In genomic region chr10:15167411-15168295, GRCh38 we compare ENCODE assay signal across 8 cellular contexts. TPM values are rescaled to one million over a fixed set of nuclear protein-coding genes. Genes with fewer than 3 reads are reported as not detected.
DNase-seq lines count a peak whose midpoint lies in the region; ATAC-seq and TF ChIP-seq lines count a peak whose summit lies in the region.

No MANE protein-coding gene starts in this region.

- peak; percentile 36 for ATAC-seq in GM21825 (IDR thresholded peaks at IDR 0.05; ENCODE audit: unreplicated experiment)
- peak; percentile 48 for ATAC-seq in WTC11

- TF ChIP-seq CTCF in GM12865 (IDR thresholded peaks at IDR 0.05; ENCODE audit: insufficient read depth, low read depth, low read length, missing control alignments) (peak; percentile 47), WTC11 (IDR thresholded peaks at IDR 0.05) (peak; percentile 30; the same call in 1 of the 2 replicates), choroid plexus epithelial cell (conservative IDR thresholded peaks at IDR 0.05; ENCODE audit: low read depth, low read length) (peak; percentile 62)

- H3K27me3 Mint-ChIP-seq in WTC11 (ENCODE audit: low read depth): peaks cover 9% of the 10 kb centered on the region

- CTCF ChIA-PET in WTC11 (lab: Charles Lee): interaction anchor here (0.5 to 2.1 kb wide), 12 partner anchors 13 to 209 kb away, joined by 3 to 8 read pairs (median 3); partner anchors contain the start of genes FAM171A1 and MEIG1

- no peaks in the 10 kb centered on the region for H3K9me3 Mint-ChIP-seq in WTC11

- POLR2A ChIA-PET in WTC11 (lab: Charles Lee): interaction anchor here (0.7 to 1.4 kb wide), 4 partner anchors 15 to 329 kb away, joined by 3 to 4 read pairs (median 4); partner anchors contain the start of genes CDNF, HSPA14, MSANTD7 and SUV39H2

- no peaks in the 10 kb centered on the region for H3K36me3 Mint-ChIP-seq in WTC11

- DNase-seq in GM12865 (ENCODE audit: low read depth) (peak; percentile 70), WTC11 (ENCODE audit: low spot score) (peak; percentile 72), choroid plexus epithelial cell (ENCODE audit: low read depth) (peak; percentile 62), kidney tubule cell (ENCODE audit: low spot score) (peak; percentile 59), middle frontal gyrus (ENCODE audit: extremely low spot score, low spot score) (no peak)
- DNase-seq in Jurkat, Clone E6-1 (ENCODE audit: low read depth, low spot score): no peak
- DNase-seq in stimulated activated CD4-positive, alpha-beta T cell treated with anti-CD3 and anti-CD28 coated beads, Interleukin-15, amount 100 ng/mL, for 24 hours: peak; percentile 52

- H3K4me3 Mint-ChIP-seq in WTC11: peak overlapping the region; percentile 78

- H3K27ac Mint-ChIP-seq in WTC11: peak overlapping the region; percentile 55; the same call in 1 of the 2 replicates

- peaks cover 38% of the 10 kb centered on the region for H3K4me1 Mint-ChIP-seq in WTC11

- peak overlapping the region; percentile 80 for H3K4me3 ChIP-seq in GM12865 (ENCODE audit: low read depth, low read length)
- peak overlapping the region; percentile 67 for H3K4me3 ChIP-seq in Jurkat, Clone E6-1 (ENCODE audit: low read length)
- peak overlapping the region; percentile 85 for H3K4me3 ChIP-seq in choroid plexus epithelial cell (ENCODE audit: low read depth, low read length)

TF ChIP-seq in WTC11, 78 proteins besides CTCF, POLR2A, EP300 and RAD21:
- TF ChIP-seq ESRRA (CRISPR knock-in tag; IDR thresholded peaks at IDR 0.05; ENCODE audit: borderline replicate concordance) (no peak), FOXP1 (CRISPR knock-in tag; IDR thresholded peaks at IDR 0.05; ENCODE audit: borderline replicate concordance) (peak; percentile 11; the same call in 1 of the 2 replicates), E2F1 (CRISPR knock-in tag; IDR thresholded peaks at IDR 0.05) (no peak)

RNA-seq across cellular contexts. Expression of gene NMT2, which starts 0.8 kb away (rescaled TPM):
- polyA plus RNA-seq in Jurkat, Clone E6-1 (2012; ENCODE audit: insufficient read depth, insufficient read length): 28.3 TPM
- 9.6 to 11.8 TPM (median 11.7 TPM) in 3 replicates for total RNA-seq in WTC11 (2021)

Comparison
In these comparisons a context has a peak if more than half of its experiments do, and no peak if none do; other contexts are left out.
1. DNase-seq: peak in GM12865 (single experiment), WTC11 (single experiment), choroid plexus epithelial cell (single experiment), kidney tubule cell (single experiment) and stimulated activated CD4-positive, alpha-beta T cell treated with anti-CD3 and anti-CD28 coated beads, Interleukin-15, amount 100 ng/mL, for 24 hours (single experiment); none in Jurkat, Clone E6-1 (single experiment) and middle frontal gyrus (single experiment).
2. Peak in every context shown above with its lines, with median percentiles within 50 percentile points of each other: H3K4me3 ChIP-seq and CTCF ChIP-seq.